Comparison of ENCODE assay signal across 17 cellular contexts in the genomic region with DNA sequence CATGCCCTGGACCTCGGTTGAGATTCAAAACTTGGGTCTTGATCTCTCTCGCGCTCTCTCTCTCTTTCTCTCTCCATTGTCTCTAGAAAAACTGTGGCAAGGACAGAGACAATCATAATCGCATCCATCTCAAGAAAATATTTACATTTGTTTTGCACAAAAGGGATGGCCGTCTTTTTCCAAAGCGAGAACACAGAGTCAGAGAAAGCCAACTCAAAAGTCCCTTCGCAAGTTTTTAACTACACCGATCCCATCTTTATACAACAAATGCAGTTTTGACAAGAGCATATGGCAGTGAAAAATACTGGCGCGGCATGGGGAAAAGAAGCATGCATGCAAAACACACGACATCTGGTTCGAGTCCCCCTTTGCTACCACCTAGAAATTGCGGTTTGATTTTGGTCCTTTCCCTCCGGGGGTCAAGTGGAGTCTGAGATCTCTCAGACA. TPM values are rescaled to one million over a fixed set of nuclear protein-coding genes. Genes with fewer than 3 reads are reported as not detected.
DNase-seq lines count a peak whose midpoint lies in the region; ATAC-seq and TF ChIP-seq lines count a peak whose summit lies in the region.
"Had no signal": no experiment of that assay in that cellular context is flagged by ENCODE, and none has a peak within 500 bp of the region (broad histone marks: within the 10 kb centered on the region; RNA-seq: fewer than 3 reads in every experiment).

No MANE protein-coding gene starts in this region.

- H2AFZ ChIP-seq in H9 (ENCODE audit: low read length), result no peak overlapping the region
- no peak overlapping the region for H2AFZ ChIP-seq in neural cell (ENCODE audit: low read depth, low read length)

- H3K4me2 ChIP-seq in H9 (ENCODE audit: insufficient read depth, insufficient read length, low read length) (peak overlapping the region; percentile 81), neural cell (ENCODE audit: low read length) (no peak overlapping the region)

- H2AK5ac ChIP-seq in H9 (ENCODE audit: insufficient read length, low read length), result no peak overlapping the region

- H3K18ac ChIP-seq in H9 (ENCODE audit: insufficient read length, low read depth, low read length), result no peak overlapping the region

- H3K14ac ChIP-seq in H9 (ENCODE audit: insufficient read depth, low read length), result no peak overlapping the region

- H3F3A ChIP-seq in neural cell (ENCODE audit: insufficient read depth, low read length, poor library complexity, severe bottlenecking), result no peaks in the 10 kb centered on the region

- no peak overlapping the region for H3K27ac Mint-ChIP-seq in H9
- H3K27ac Mint-ChIP-seq in effector memory CD8-positive, alpha-beta T cell, result no peak overlapping the region

- no peak overlapping the region for H2BK120ac ChIP-seq in H9 (ENCODE audit: low read depth, low read length, poor library complexity, severe bottlenecking)

- ATAC-seq in effector memory CD8-positive, alpha-beta T cell (replicated peaks), result no peak
- ATAC-seq in GM19397 (IDR thresholded peaks at IDR 0.05; ENCODE audit: unreplicated experiment), result no peak
- ATAC-seq: sciatic nerve had no signal

- H3K56ac ChIP-seq in H9 (ENCODE audit: insufficient read length, low read depth, low read length), result no peak overlapping the region

- H3K27me3 Mint-ChIP-seq in H9 (ENCODE audit: low read depth), result peaks cover 100% of the 10 kb centered on the region
- peaks cover 93 to 100% of the 10 kb centered on the region in 2 donors for H3K27me3 Mint-ChIP-seq in effector memory CD8-positive, alpha-beta T cell

- H4K5ac ChIP-seq in H9 (ENCODE audit: insufficient read length, low read depth, low read length), result no peak overlapping the region

- no peak for TF ChIP-seq EP300 in neural cell (conservative IDR thresholded peaks at IDR 0.05; ENCODE audit: poor library complexity, severe bottlenecking)

- no peaks in the 10 kb centered on the region for H3K79me1 ChIP-seq in H9 (ENCODE audit: insufficient read depth, low read depth, low read length, poor library complexity, severe bottlenecking)

- H2BK20ac ChIP-seq in H9 (ENCODE audit: low read depth, low read length, poor library complexity, severe bottlenecking), result no peak overlapping the region

- TF ChIP-seq RAD21 in neural cell (conservative IDR thresholded peaks at IDR 0.05), result no peak

- peaks cover 74 to 76% of the 10 kb centered on the region in 2 experiments for H3K4me1 Mint-ChIP-seq in H9
- peaks cover 34 to 44% of the 10 kb centered on the region in 2 donors for H3K4me1 Mint-ChIP-seq in effector memory CD8-positive, alpha-beta T cell (ENCODE audit: low read depth in 2 of 2)

- H3T11ph ChIP-seq in H9 (ENCODE audit: low read length), result no peak overlapping the region

- H2BK5ac ChIP-seq in H9 (ENCODE audit: insufficient read length, low read length), result no peak overlapping the region

- no peaks in the 10 kb centered on the region; a peak in 1 of 7 replicates for H3K36me3 Mint-ChIP-seq in H9 (ENCODE audit: insufficient read depth in 1 of 3, low read depth in 3 of 3)
- H3K36me3 Mint-ChIP-seq in effector memory CD8-positive, alpha-beta T cell (ENCODE audit: insufficient read depth), result peaks cover 26% of the 10 kb centered on the region

- H3K4ac ChIP-seq in H9 (ENCODE audit: low read depth, low read length), result no peak overlapping the region

- peaks cover 89% of the 10 kb centered on the region for H3K27me3 ChIP-seq in H9 (ENCODE audit: insufficient read depth, low read length)
- H3K27me3 ChIP-seq in neural cell (ENCODE audit: insufficient read depth, low read depth, low read length), result peaks cover 99% of the 10 kb centered on the region

- peaks cover 51% of the 10 kb centered on the region for H3K23me2 ChIP-seq in H9 (ENCODE audit: insufficient read length, low read depth, low read length, poor library complexity, severe bottlenecking)

- no peak overlapping the region for H3K27ac ChIP-seq in H9 (ENCODE audit: insufficient read length, low read depth, low read length)
- no peak overlapping the region for H3K27ac ChIP-seq in neural cell (ENCODE audit: low read length)
- H3K27ac ChIP-seq: body of pancreas, C4-2B, foreskin keratinocyte had no signal

- H3K4me3 ChIP-seq in neural cell (ENCODE audit: low read length), result peak overlapping the region; percentile 49
- H3K4me3 ChIP-seq: body of pancreas had no signal

- WGBS in H9 (ENCODE audit: extremely low coverage, insufficient read length, low lambda C conversion rate), result no CpG with 5 or more reads among the region's 14 CpGs

- H3K79me2 ChIP-seq in H9 (ENCODE audit: insufficient read depth, low read length) (no peaks in the 10 kb centered on the region), neural cell (replicated peaks; ENCODE audit: insufficient read depth, low read length) (no peaks in the 10 kb centered on the region)

- DNase-seq in DMS 273 (lab: John Stamatoyannopoulos, UW; ENCODE audit: unreplicated experiment) (peak; percentile 93), H9 (no peak), NOMO-1 treated with dmso at 0.1 percent for 144 hours (lab: John Stamatoyannopoulos, UW; ENCODE audit: unreplicated experiment) (no peak), HPDE6-E6E7 (ENCODE audit: extremely low spot score) (no peak)
- DNase-seq in effector memory CD8-positive, alpha-beta T cell, result no peak
- DNase-seq: activated T-cell treated with anti-CD3 and anti-CD28 coated beads for 4 hours; effector CD8-positive, alpha-beta T cell; EL; foreskin keratinocyte; MM.1S; stimulated activated naive CD4-positive, alpha-beta T cell treated with Interleukin-2 at 50 U/mL for 16 hours had no signal

- H2BK15ac ChIP-seq in H9 (ENCODE audit: low read depth, low read length), result no peak overlapping the region

- TF ChIP-seq CTCF in H9 (conservative IDR thresholded peaks at IDR 0.05) (no peak), neural cell (IDR thresholded peaks at IDR 0.05; ENCODE audit: poor library complexity, severe bottlenecking) (no peak)

- peak overlapping the region; percentile 60 to 86 for H3K4me3 Mint-ChIP-seq in H9
- H3K4me3 Mint-ChIP-seq in effector memory CD8-positive, alpha-beta T cell, result peak overlapping the region; percentile 49 to 71

- H3K9ac ChIP-seq in H9 (ENCODE audit: extremely low read depth, insufficient read length, low read length) (no peak overlapping the region), neural cell (ENCODE audit: low read length) (no peak overlapping the region)

- no peaks in the 10 kb centered on the region; a peak in 2 of 5 replicates for H3K9me3 Mint-ChIP-seq in H9
- H3K9me3 Mint-ChIP-seq in effector memory CD8-positive, alpha-beta T cell, result no peaks in the 10 kb centered on the region

- H3K9me2 ChIP-seq in neural cell (ENCODE audit: insufficient read depth, low read length), result no peaks in the 10 kb centered on the region

- H4K20me1 ChIP-seq in H9 (ENCODE audit: control insufficient read depth, insufficient read depth, insufficient read length), result peaks cover 2% of the 10 kb centered on the region
- H4K20me1 ChIP-seq in neural cell (ENCODE audit: insufficient read depth), result no peaks in the 10 kb centered on the region

- H3K9me3 ChIP-seq in H9 (ENCODE audit: control insufficient read depth, low read depth, low read length), result no peaks in the 10 kb centered on the region
- no peaks in the 10 kb centered on the region for H3K9me3 ChIP-seq in neural cell (ENCODE audit: low read length)
- H3K9me3 ChIP-seq: body of pancreas had no signal

- H4K91ac ChIP-seq in H9 (ENCODE audit: insufficient read length, low read depth, low read length), result no peak overlapping the region

- no peaks in the 10 kb centered on the region; the same call in 1 of the 2 replicates for H3K4me1 ChIP-seq in H9 (ENCODE audit: insufficient read depth, low read length)
- H3K4me1 ChIP-seq: foreskin keratinocyte had no signal

- no peak overlapping the region for H2BK12ac ChIP-seq in H9 (ENCODE audit: insufficient read length, low read depth, low read length)

- H4K8ac ChIP-seq in H9 (replicated peaks; ENCODE audit: insufficient read length, low read depth, low read length), result no peak overlapping the region

- no peak overlapping the region for H3K23ac ChIP-seq in H9 (ENCODE audit: insufficient read length, low read depth, low read length)

- H3K36me3 ChIP-seq in neural cell (ENCODE audit: insufficient read depth, low read length), result no peaks in the 10 kb centered on the region

TF ChIP-seq in neural cell, 6 proteins besides CTCF, POLR2A, EP300 and RAD21:
- TF ChIP-seq SMC3 (conservative IDR thresholded peaks at IDR 0.05; ENCODE audit: poor library complexity), result no peak

RNA-seq across cellular contexts. Expression of gene OLIG3, which starts 1.4 kb away (rescaled TPM):
- total RNA-seq in H9 (2021), result 0.22 and 0.42 TPM in 2 replicates
- polyA plus RNA-seq in neural cell, result not detected in 2 replicates
- polyA minus RNA-seq in neural cell, result not detected in 2 replicates
- total RNA-seq: body of pancreas, foreskin keratinocyte, myocyte, sciatic nerve had no signal
- polyA plus RNA-seq: foreskin keratinocyte had no signal
